ENCODE assay signal across 25 cellular contexts in genomic region chr14:77908847-77909246, GRCh38.
DNase-seq lines count a peak whose midpoint lies in the region; ATAC-seq, FAIRE-seq and TF ChIP-seq lines count a peak whose summit lies in the region.
"Had no signal": no experiment of that assay in that cellular context is flagged by ENCODE, and none has a peak within 500 bp of the region (broad histone marks: within the 10 kb centered on the region; RNA-seq: fewer than 3 reads in every experiment).

No MANE protein-coding gene starts in this region.

- H3K4me1 ChIP-seq in endodermal cell (ENCODE audit: control insufficient read depth, insufficient read depth, low read length) = peaks cover 6% of the 10 kb centered on the region
- H3K4me1 ChIP-seq: HAP-1 had no signal

- CTCF ChIA-PET in activated naive CD4-positive, alpha-beta T cell treated with anti-CD3 and anti-CD28 coated beads, Interleukin-2, amount 10 ng/mL, durations not matched to agents 7 days and 5 days (lab: Charles Lee) = no interaction called here
- CTCF ChIA-PET in activated naive CD4-positive, alpha-beta T cell treated with anti-CD3 and anti-CD28 coated beads for 36 hours (lab: Charles Lee) = interaction anchor here (0.6 kb wide), 1 partner anchor 151 kb away, joined by 5 read pairs; no protein-coding TSS in a partner anchor

- no peak overlapping the region for H3K27ac ChIP-seq in endodermal cell (ENCODE audit: low read depth, low read length)
- H3K27ac ChIP-seq: 22Rv1 had no signal

- no peaks in the 10 kb centered on the region for H3K36me3 ChIP-seq in endodermal cell (ENCODE audit: control insufficient read depth, insufficient read depth, low read length)
- H3K36me3 ChIP-seq: BE2C, HAP-1 had no signal

- H3K27me3 ChIP-seq in endodermal cell (ENCODE audit: control insufficient read depth, insufficient read depth, low read length, poor library complexity, severe bottlenecking) = no peaks in the 10 kb centered on the region
- H3K27me3 ChIP-seq: BE2C had no signal

- 100% methylated on average over 3 of the region's 4 CpGs; no CpG with 5 or more reads in 1 of the 2 experiments for WGBS in endodermal cell (ENCODE audit: insufficient coverage in 1 of 2, insufficient read length in 1 of 2), 2 experiments

- intact Hi-C loops in activated naive CD4-positive, alpha-beta T cell treated with anti-CD3 and anti-CD28 coated beads for 36 hours (cut with micrococcal nuclease) = no loop called here

- H3K9me3 ChIP-seq in endodermal cell (ENCODE audit: control insufficient read depth, low read length) = no peaks in the 10 kb centered on the region
- H3K9me3 ChIP-seq: BE2C, HAP-1 had no signal

- peak overlapping the region; percentile 38 for H3K27ac Mint-ChIP-seq in T-helper 2 cell treated with Interferon-gamma antibody and Interleukin-4, amounts not matched to agents 5 μg/mL and 100 μg/mL, for 36 hours
- H3K27ac Mint-ChIP-seq in activated naive CD4-positive, alpha-beta T cell treated with anti-CD3 and anti-CD28 coated beads, Interleukin-2, amount 10 ng/mL, durations not matched to agents 7 days and 5 days = peak overlapping the region; percentile 31
- no peak overlapping the region for H3K27ac Mint-ChIP-seq in activated naive CD4-positive, alpha-beta T cell treated with anti-CD3 and anti-CD28 coated beads for 36 hours
- peak overlapping the region; percentile 5 for H3K27ac Mint-ChIP-seq in endodermal cell
- H3K27ac Mint-ChIP-seq: GM23338 had no signal

- DNase-seq in T-helper 2 cell treated with Interferon-gamma antibody and Interleukin-4, amounts not matched to agents 5 μg/mL and 100 μg/mL, for 36 hours (ENCODE audit: low spot score) = no peak
- DNase-seq in T-helper 2 cell (no peak), endodermal cell (no peak), D721Med (ENCODE audit: insufficient read length, low spot score) (no peak), Ammon's horn (ENCODE audit: low spot score) (no peak)
- DNase-seq in activated naive CD4-positive, alpha-beta T cell treated with anti-CD3 and anti-CD28 coated beads, Interleukin-2, amount 10 ng/mL, durations not matched to agents 7 days and 5 days = no peak
- DNase-seq in activated naive CD4-positive, alpha-beta T cell treated with anti-CD3 and anti-CD28 coated beads for 36 hours = no peak
- DNase-seq: BE2C; KBM-7; MV-4-11; NCI-H1105; NCI-H146; NCI-H1930; NCI-H2107; NCI-H446; NCI-H524 treated with DMSO at 0.1 percent for 48 hours; NCI-H774; NK-92 treated with Interleukin-12 subunit alpha and Interleukin-12 subunit beta, amount 100 ng/mL, for 24 hours; PC-3 had no signal

- peaks cover 5% of the 10 kb centered on the region for H3K4me1 Mint-ChIP-seq in T-helper 2 cell treated with Interferon-gamma antibody and Interleukin-4, amounts not matched to agents 5 μg/mL and 100 μg/mL, for 36 hours (ENCODE audit: low read depth)
- peaks cover 13% of the 10 kb centered on the region for H3K4me1 Mint-ChIP-seq in activated naive CD4-positive, alpha-beta T cell treated with anti-CD3 and anti-CD28 coated beads, Interleukin-2, amount 10 ng/mL, durations not matched to agents 7 days and 5 days
- peaks cover 4% of the 10 kb centered on the region for H3K4me1 Mint-ChIP-seq in activated naive CD4-positive, alpha-beta T cell treated with anti-CD3 and anti-CD28 coated beads for 36 hours (ENCODE audit: low read depth)
- peaks cover 39% of the 10 kb centered on the region for H3K4me1 Mint-ChIP-seq in endodermal cell

- no peak overlapping the region for H3K4me3 ChIP-seq in endodermal cell (ENCODE audit: low read length)
- H3K4me3 ChIP-seq: GM23338, HAP-1 had no signal

- H3K9ac ChIP-seq in endodermal cell (ENCODE audit: extremely low read depth, low read length, poor library complexity, severe bottlenecking) = no peak overlapping the region

- H3K27me3 Mint-ChIP-seq in T-helper 2 cell treated with Interferon-gamma antibody and Interleukin-4, amounts not matched to agents 5 μg/mL and 100 μg/mL, for 36 hours (ENCODE audit: low read depth) = no peaks in the 10 kb centered on the region
- H3K27me3 Mint-ChIP-seq in activated naive CD4-positive, alpha-beta T cell treated with anti-CD3 and anti-CD28 coated beads, Interleukin-2, amount 10 ng/mL, durations not matched to agents 7 days and 5 days = no peaks in the 10 kb centered on the region
- no peaks in the 10 kb centered on the region for H3K27me3 Mint-ChIP-seq in activated naive CD4-positive, alpha-beta T cell treated with anti-CD3 and anti-CD28 coated beads for 36 hours (ENCODE audit: low read depth)
- H3K27me3 Mint-ChIP-seq in endodermal cell (ENCODE audit: insufficient read depth) = no peaks in the 10 kb centered on the region

- H3K36me3 Mint-ChIP-seq in T-helper 2 cell treated with Interferon-gamma antibody and Interleukin-4, amounts not matched to agents 5 μg/mL and 100 μg/mL, for 36 hours (ENCODE audit: low read depth) = no peaks in the 10 kb centered on the region
- H3K36me3 Mint-ChIP-seq in activated naive CD4-positive, alpha-beta T cell treated with anti-CD3 and anti-CD28 coated beads, Interleukin-2, amount 10 ng/mL, durations not matched to agents 7 days and 5 days = peaks cover 1% of the 10 kb centered on the region
- peaks cover 9% of the 10 kb centered on the region for H3K36me3 Mint-ChIP-seq in activated naive CD4-positive, alpha-beta T cell treated with anti-CD3 and anti-CD28 coated beads for 36 hours (ENCODE audit: low read depth)
- no peaks in the 10 kb centered on the region for H3K36me3 Mint-ChIP-seq in endodermal cell (ENCODE audit: low read depth)

- FAIRE-seq in D721Med (lab: Jason Lieb, UNC) = no peak
- FAIRE-seq: G401.6, HTR-8/SVneo had no signal

- no peak for ATAC-seq in GM21367 (IDR thresholded peaks at IDR 0.05; ENCODE audit: unreplicated experiment)
- ATAC-seq: GM23338, PC-3 had no signal

- TF ChIP-seq CTCF in endodermal cell (conservative IDR thresholded peaks at IDR 0.05) (no peak), D721Med (IDR thresholded peaks at IDR 0.05; ENCODE audit: insufficient read depth, missing control alignments) (no peak)

- H3K4me3 Mint-ChIP-seq in T-helper 2 cell treated with Interferon-gamma antibody and Interleukin-4, amounts not matched to agents 5 μg/mL and 100 μg/mL, for 36 hours = no peak overlapping the region
- no peak overlapping the region for H3K4me3 Mint-ChIP-seq in activated naive CD4-positive, alpha-beta T cell treated with anti-CD3 and anti-CD28 coated beads, Interleukin-2, amount 10 ng/mL, durations not matched to agents 7 days and 5 days
- no peak overlapping the region for H3K4me3 Mint-ChIP-seq in activated naive CD4-positive, alpha-beta T cell treated with anti-CD3 and anti-CD28 coated beads for 36 hours
- no peak overlapping the region for H3K4me3 Mint-ChIP-seq in endodermal cell
- H3K4me3 Mint-ChIP-seq: GM23338 had no signal

- H3K9me3 Mint-ChIP-seq in T-helper 2 cell treated with Interferon-gamma antibody and Interleukin-4, amounts not matched to agents 5 μg/mL and 100 μg/mL, for 36 hours = no peaks in the 10 kb centered on the region
- no peaks in the 10 kb centered on the region for H3K9me3 Mint-ChIP-seq in activated naive CD4-positive, alpha-beta T cell treated with anti-CD3 and anti-CD28 coated beads, Interleukin-2, amount 10 ng/mL, durations not matched to agents 7 days and 5 days
- peaks cover 3% of the 10 kb centered on the region for H3K9me3 Mint-ChIP-seq in activated naive CD4-positive, alpha-beta T cell treated with anti-CD3 and anti-CD28 coated beads for 36 hours
- H3K9me3 Mint-ChIP-seq in endodermal cell = no peaks in the 10 kb centered on the region
- H3K9me3 Mint-ChIP-seq: GM23338 had no signal
